Comparison of ENCODE assay signal across 1 cellular context in genomic region chr3:12405432-12406272, GRCh38.
TF ChIP-seq lines count a peak whose summit lies in the region.

No MANE protein-coding gene starts in this region.

TF ChIP-seq in HepG2, 621 proteins besides CTCF, POLR2A, EP300 and RAD21 (continued from another document and continues in another):
- TF ChIP-seq TOPORS (CRISPR knock-in tag; IDR thresholded peaks at IDR 0.05) (peak; percentile 38; the same call in 1 of the 2 replicates), BHLHE40 (IDR thresholded peaks at IDR 0.05; ENCODE audit: low read length) (peak; percentile 41; the same call in 1 of the 2 replicates), ZNF17 (CRISPR knock-in tag; IDR thresholded peaks at IDR 0.05) (no peak), CCAR2 (optimal IDR thresholded peaks at IDR 0.05; ENCODE audit: low read depth, low read length) (no peak), ATF7 (IDR thresholded peaks at IDR 0.05) (peak; percentile 44), ATF7 (CRISPR knock-in tag; IDR thresholded peaks at IDR 0.05) (peak; percentile 93), CERS6 (CRISPR knock-in tag; IDR thresholded peaks at IDR 0.05) (no peak), DMTF1 (CRISPR knock-in tag; IDR thresholded peaks at IDR 0.05) (no peak), ZNF275 (CRISPR knock-in tag; IDR thresholded peaks at IDR 0.05; ENCODE audit: borderline replicate concordance) (peak; percentile 46; the same call in 1 of the 2 replicates), ZFY (CRISPR knock-in tag; IDR thresholded peaks at IDR 0.05) (peak; percentile 44; the same call in 1 of the 2 replicates), ZGPAT (CRISPR knock-in tag; IDR thresholded peaks at IDR 0.05) (peak; percentile 98), NFRKB (IDR thresholded peaks at IDR 0.05) (no peak), KDM5A (IDR thresholded peaks at IDR 0.05; ENCODE audit: borderline replicate concordance, low read length) (no peak), KMT2A (CRISPR knock-in tag; IDR thresholded peaks at IDR 0.05) (no peak), SYNCRIP (IDR thresholded peaks at IDR 0.05; ENCODE audit: insufficient read depth, low read depth, low read length) (no peak), JUN (CRISPR knock-in tag; IDR thresholded peaks at IDR 0.05) (peak; percentile 98), EED (CRISPR knock-in tag; IDR thresholded peaks at IDR 0.05) (no peak), ZNF30 (CRISPR knock-in tag; IDR thresholded peaks at IDR 0.05) (no peak), GABPB1 (CRISPR knock-in tag; IDR thresholded peaks at IDR 0.05) (peak; percentile 48; the same call in 1 of the 2 replicates), ZNF660 (CRISPR knock-in tag; IDR thresholded peaks at IDR 0.05; ENCODE audit: borderline replicate concordance, low read depth) (no peak), CSRNP1 (CRISPR knock-in tag; IDR thresholded peaks at IDR 0.05) (peak; percentile 57; the same call in 1 of the 2 replicates), BRF2 (CRISPR knock-in tag; IDR thresholded peaks at IDR 0.05) (0 out of 2 replicates have a peak, but pooled peaks have one; percentile 30), EEA1 (CRISPR knock-in tag; IDR thresholded peaks at IDR 0.05; ENCODE audit: borderline replicate concordance) (no peak), ZSCAN29 (CRISPR knock-in tag; conservative IDR thresholded peaks at IDR 0.05) (peak; percentile 63), ZNF564 (CRISPR knock-in tag; IDR thresholded peaks at IDR 0.05) (no peak; the same call in 1 of the 2 replicates), ZNF441 (CRISPR knock-in tag; IDR thresholded peaks at IDR 0.05; ENCODE audit: borderline replicate concordance) (no peak; the same call in 1 of the 2 replicates), U2AF2 (IDR thresholded peaks at IDR 0.05; ENCODE audit: low read depth, low read length) (no peak), ZNF557 (CRISPR knock-in tag; IDR thresholded peaks at IDR 0.05) (peak; percentile 32; the same call in 1 of the 2 replicates), ZNF34 (CRISPR knock-in tag; IDR thresholded peaks at IDR 0.05; ENCODE audit: borderline replicate concordance) (no peak), PREB (CRISPR knock-in tag; IDR thresholded peaks at IDR 0.05) (no peak), UBTF (CRISPR knock-in tag; IDR thresholded peaks at IDR 0.05) (peak; percentile 71), ZNF839 (CRISPR knock-in tag; IDR thresholded peaks at IDR 0.05; ENCODE audit: borderline replicate concordance) (no peak), ZNF281 (CRISPR knock-in tag; IDR thresholded peaks at IDR 0.05; ENCODE audit: borderline replicate concordance) (peak; percentile 61; the same call in 1 of the 2 replicates), HNRNPH1 (optimal IDR thresholded peaks at IDR 0.05; ENCODE audit: low read depth, low read length) (no peak), PBX2 (CRISPR knock-in tag; IDR thresholded peaks at IDR 0.05) (peak; percentile 57), KAT7 (CRISPR knock-in tag; IDR thresholded peaks at IDR 0.05; ENCODE audit: borderline replicate concordance) (peak; percentile 50; the same call in 1 of the 2 replicates), KLF16 (CRISPR knock-in tag; IDR thresholded peaks at IDR 0.05) (peak in 1 of 2 experiments; percentile 75; a peak in 2 of 4 replicates), MAF1 (CRISPR knock-in tag; IDR thresholded peaks at IDR 0.05; ENCODE audit: borderline replicate concordance) (no peak), ELK4 (CRISPR knock-in tag; IDR thresholded peaks at IDR 0.05; ENCODE audit: borderline replicate concordance) (no peak), TRIM22 (IDR thresholded peaks at IDR 0.05) (no peak), ZNF350 (CRISPR knock-in tag; IDR thresholded peaks at IDR 0.05; ENCODE audit: borderline replicate concordance, low read depth) (peak; percentile 91), SMAD1 (CRISPR knock-in tag; IDR thresholded peaks at IDR 0.05; ENCODE audit: borderline replicate concordance, low read depth) (0 out of 2 replicates have a peak, but pooled peaks have one; percentile 61), ZSCAN31 (CRISPR knock-in tag; IDR thresholded peaks at IDR 0.05; ENCODE audit: low read depth) (peak; percentile 71; the same call in 1 of the 2 replicates)
